ENCODE assay signal across 6 cellular contexts in genomic region chr5:65621961-65622360, GRCh38. TPM values are rescaled to one million over a fixed set of nuclear protein-coding genes. Genes with fewer than 3 reads are reported as not detected.
DNase-seq lines count a peak whose midpoint lies in the region; ATAC-seq, FAIRE-seq and TF ChIP-seq lines count a peak whose summit lies in the region.
"Not testable (repeated sequence)": the region's sequence is repeated elsewhere in the genome, so short reads cannot be mapped to it uniquely, and the experiment has no call there.

No MANE protein-coding gene starts in this region.

- H3K9ac ChIP-seq in BLaER1 treated with 17β-estradiol and CSF1 and Interleukin-3, amounts not matched to agents 10 nM and 100 nM = peak overlapping the region in 2 of 11 experiments; percentile 46 to 84; a peak in 3 of 22 replicates
- H3K9ac ChIP-seq in Karpas-422 (ENCODE audit: low read length) = 0 out of 2 replicates have a peak overlapping the region, but pooled peaks have one; percentile 91
- not testable (repeated sequence) for H3K9ac ChIP-seq in GM12878 (ENCODE audit: control insufficient read depth, insufficient read depth, low read length)

- H3K27ac Mint-ChIP-seq in activated T-cell treated with anti-CD3 and anti-CD28 coated beads, Interleukin-2, amount 50 U/mL, for 24 hours = peak overlapping the region; percentile 14
- H3K27ac Mint-ChIP-seq in naive thymus-derived CD4-positive, alpha-beta T cell = peak overlapping the region in 2 of 9 donors; percentile 19 to 59
- not testable (repeated sequence) for H3K27ac Mint-ChIP-seq in progenitor cell of endocrine pancreas

- not testable (repeated sequence) for TF ChIP-seq EP300 in GM12878 (IDR thresholded peaks at IDR 0.05; ENCODE audit: borderline replicate concordance in 1 of 2, control insufficient read depth in 1 of 2, low read depth in 2 of 2, low read length in 2 of 2)

- not testable (repeated sequence) for H3K9me2 ChIP-seq in Karpas-422 (replicated peaks; ENCODE audit: insufficient read depth, low read length)

- not testable (repeated sequence) for H2AFZ ChIP-seq in Karpas-422 (ENCODE audit: low read length); GM12878 (ENCODE audit: control insufficient read depth, low read depth, low read length)

- not testable (repeated sequence) for DNase-seq in Karpas-422; activated T-cell treated with anti-CD3 and anti-CD28 coated beads, Interleukin-2, amount 50 U/mL, for 24 hours; GM12878 (ENCODE audit: low read depth, low spot score); naive thymus-derived CD4-positive, alpha-beta T cell; progenitor cell of endocrine pancreas (ENCODE audit: low spot score, unreplicated experiment)

- peak overlapping the region; percentile 15 to 97 (median 91); a peak in 20 of 22 replicates for H3K4me2 ChIP-seq in BLaER1 treated with 17β-estradiol and CSF1 and Interleukin-3, amounts not matched to agents 10 nM and 100 nM
- peak overlapping the region; percentile 95 for H3K4me2 ChIP-seq in Karpas-422 (ENCODE audit: low read depth, low read length, poor library complexity, severe bottlenecking)
- peak overlapping the region; percentile 38; the same call in 1 of the 2 replicates for H3K4me2 ChIP-seq in GM12878 (ENCODE audit: control insufficient read depth, insufficient read depth)

- intact Hi-C loops in GM12878 (cut with micrococcal nuclease; ENCODE audit: unreplicated experiment) = not testable (repeated sequence)
- intact Hi-C loops in naive thymus-derived CD4-positive, alpha-beta T cell (cut with micrococcal nuclease) = loop anchor here in 1 of 2 donors (10.0 kb wide), 2 partner anchors 1383 to 1583 kb away; no protein-coding TSS in a partner anchor

- not testable (repeated sequence) for TF ChIP-seq CTCF in GM12878 (IDR thresholded peaks at IDR 0.05 in 2 of 3, conservative IDR thresholded peaks at IDR 0.05 in 1 of 3; ENCODE audit: control insufficient read depth in 2 of 3, extremely low read depth in 1 of 3, insufficient read depth in 1 of 3, low read depth in 3 of 3, low read length in 3 of 3); progenitor cell of endocrine pancreas (IDR thresholded peaks at IDR 0.05; ENCODE audit: unreplicated experiment)

- not testable (repeated sequence) for H3K9me3 ChIP-seq in BLaER1 treated with 17β-estradiol and CSF1 and Interleukin-3, amounts not matched to agents 10 nM and 100 nM (replicated peaks in 1 of 11); Karpas-422 (ENCODE audit: low read length); GM12878 (replicated peaks; ENCODE audit: control insufficient read depth, insufficient read depth, low read length); naive thymus-derived CD4-positive, alpha-beta T cell (ENCODE audit: control insufficient read depth in 2 of 3, low read length in 3 of 3)

- FAIRE-seq in GM12878 (lab: Jason Lieb, UNC) = not testable (repeated sequence)

- H3K27ac ChIP-seq in BLaER1 treated with 17β-estradiol and CSF1 and Interleukin-3, amounts not matched to agents 10 nM and 100 nM; Karpas-422 (ENCODE audit: low read length); GM12878 (ENCODE audit: control insufficient read depth, insufficient read depth); naive thymus-derived CD4-positive, alpha-beta T cell (ENCODE audit: low read depth, low read length): not testable (repeated sequence)

- H3K79me2 ChIP-seq in Karpas-422 (ENCODE audit: low read length) = peaks cover 92% of the 10 kb centered on the region
- H3K79me2 ChIP-seq in GM12878 (ENCODE audit: control insufficient read depth, insufficient read depth, low read length) = peaks cover 42% of the 10 kb centered on the region

- RAD21 ChIA-PET in GM12878 (lab: Charles Lee; ENCODE audit: unreplicated experiment) = not testable (repeated sequence)

- BruUV-seq in GM12878 (replicated peaks; lab: Mats Ljungman, UMichigan) = not testable (repeated sequence)

- peaks cover 45% of the 10 kb centered on the region for H3K4me1 Mint-ChIP-seq in activated T-cell treated with anti-CD3 and anti-CD28 coated beads, Interleukin-2, amount 50 U/mL, for 24 hours (ENCODE audit: low read depth)
- peaks cover 16 to 74% (median 57%) of the 10 kb centered on the region in 7 donors for H3K4me1 Mint-ChIP-seq in naive thymus-derived CD4-positive, alpha-beta T cell
- H3K4me1 Mint-ChIP-seq in progenitor cell of endocrine pancreas (ENCODE audit: low read depth) = peaks cover 21% of the 10 kb centered on the region

- peaks cover 0 to 25% (median 10%) of the 10 kb centered on the region in 11 experiments; a peak in 14 of 22 replicates for H3K36me3 ChIP-seq in BLaER1 treated with 17β-estradiol and CSF1 and Interleukin-3, amounts not matched to agents 10 nM and 100 nM
- H3K36me3 ChIP-seq in Karpas-422 (ENCODE audit: insufficient read depth, low read length) = peaks cover 10% of the 10 kb centered on the region
- not testable (repeated sequence) for H3K36me3 ChIP-seq in GM12878 (ENCODE audit: control insufficient read depth in 2 of 2, insufficient read depth in 2 of 2, low read length in 1 of 2); naive thymus-derived CD4-positive, alpha-beta T cell (ENCODE audit: control insufficient read depth in 2 of 3, insufficient read depth in 3 of 3, low read length in 3 of 3)

- POLR2A ChIA-PET in GM12878 (lab: Charles Lee) = interaction anchor here (0.5 kb wide), 1 partner anchor 296 kb away, joined by 3 read pairs; no protein-coding TSS in a partner anchor
- POLR2A ChIA-PET in naive thymus-derived CD4-positive, alpha-beta T cell (lab: Charles Lee) = not testable (repeated sequence)

- not testable (repeated sequence) for H3K9me3 Mint-ChIP-seq in activated T-cell treated with anti-CD3 and anti-CD28 coated beads, Interleukin-2, amount 50 U/mL, for 24 hours; naive thymus-derived CD4-positive, alpha-beta T cell; progenitor cell of endocrine pancreas (ENCODE audit: low read depth)

- in situ Hi-C loops in GM12878 (cut with MboI) = not testable (repeated sequence)

- CTCF ChIA-PET in GM12878 (lab: Yijun Ruan, JAX) = interaction anchor here (0.7 to 1.6 kb wide), 3 partner anchors 11 to 369 kb away, joined by 3 to 5 read pairs (median 4); no protein-coding TSS in a partner anchor
- CTCF ChIA-PET in naive thymus-derived CD4-positive, alpha-beta T cell (lab: Charles Lee) = not testable (repeated sequence)

- H3K27me3 ChIP-seq in BLaER1 treated with 17β-estradiol and CSF1 and Interleukin-3, amounts not matched to agents 10 nM and 100 nM; Karpas-422 (ENCODE audit: low read length); GM12878 (replicated peaks in 1 of 2; ENCODE audit: control insufficient read depth in 2 of 2, insufficient read depth in 2 of 2, low read length in 1 of 2); naive thymus-derived CD4-positive, alpha-beta T cell (ENCODE audit: control insufficient read depth in 2 of 2, insufficient read depth in 2 of 2, low read length in 2 of 2): not testable (repeated sequence)

- not testable (repeated sequence) for TF ChIP-seq RAD21 in GM12878 (IDR thresholded peaks at IDR 0.05; ENCODE audit: insufficient read depth, low read depth, low read length)

- SMC1A ChIA-PET in GM12878 (lab: Charles Lee; ENCODE audit: uncharacterized antibody, unreplicated experiment) = not testable (repeated sequence)

- peak overlapping the region; percentile 89 for H3K4me3 Mint-ChIP-seq in activated T-cell treated with anti-CD3 and anti-CD28 coated beads, Interleukin-2, amount 50 U/mL, for 24 hours
- H3K4me3 Mint-ChIP-seq in naive thymus-derived CD4-positive, alpha-beta T cell = peak overlapping the region in 8 of 10 donors; percentile 25 to 100 (median 98)
- H3K4me3 Mint-ChIP-seq in progenitor cell of endocrine pancreas (ENCODE audit: low read depth) = peak overlapping the region; percentile 41

- 97% methylated on average over 4 of the region's 4 CpGs for whole genome bisulfite sequencing in GM12878 (ENCODE audit: insufficient coverage, insufficient replicate concordance, low lambda C conversion rate, missing lambda C conversion rate)

- not testable (repeated sequence) for H3K27me3 Mint-ChIP-seq in activated T-cell treated with anti-CD3 and anti-CD28 coated beads, Interleukin-2, amount 50 U/mL, for 24 hours; naive thymus-derived CD4-positive, alpha-beta T cell; progenitor cell of endocrine pancreas

- H3K4me1 ChIP-seq in BLaER1 treated with 17β-estradiol and CSF1 and Interleukin-3, amounts not matched to agents 10 nM and 100 nM = peaks cover 24 to 41% (median 38%) of the 10 kb centered on the region in 10 experiments
- peaks cover 45% of the 10 kb centered on the region for H3K4me1 ChIP-seq in Karpas-422 (ENCODE audit: low read length)
- not testable (repeated sequence) for H3K4me1 ChIP-seq in GM12878 (ENCODE audit: control insufficient read depth, insufficient read depth, low read length)
- H3K4me1 ChIP-seq in naive thymus-derived CD4-positive, alpha-beta T cell (ENCODE audit: control insufficient read depth in 2 of 2, insufficient read depth in 2 of 2, low read length in 2 of 2) = peaks cover 20% of the 10 kb centered on the region in 2 donors

- ATAC-seq in GM12878; naive thymus-derived CD4-positive, alpha-beta T cell: not testable (repeated sequence)

- H3K4me3 ChIP-seq in BLaER1 treated with 17β-estradiol and CSF1 and Interleukin-3, amounts not matched to agents 10 nM and 100 nM; GM12878; naive thymus-derived CD4-positive, alpha-beta T cell (ENCODE audit: low read length): not testable (repeated sequence)
- peak overlapping the region; percentile 76; the same call in 1 of the 2 replicates for H3K4me3 ChIP-seq in Karpas-422 (ENCODE audit: low read length)

- peaks cover 44% of the 10 kb centered on the region for H3K36me3 Mint-ChIP-seq in activated T-cell treated with anti-CD3 and anti-CD28 coated beads, Interleukin-2, amount 50 U/mL, for 24 hours (ENCODE audit: low read depth)
- not testable (repeated sequence) for H3K36me3 Mint-ChIP-seq in naive thymus-derived CD4-positive, alpha-beta T cell; progenitor cell of endocrine pancreas (ENCODE audit: insufficient read depth)

- peaks cover 0 to 42% (median 9%) of the 10 kb centered on the region in 11 experiments; a peak in 10 of 22 replicates for H4K20me1 ChIP-seq in BLaER1 treated with 17β-estradiol and CSF1 and Interleukin-3, amounts not matched to agents 10 nM and 100 nM
- not testable (repeated sequence) for H4K20me1 ChIP-seq in Karpas-422 (ENCODE audit: insufficient read depth, low read depth, low read length); GM12878 (ENCODE audit: control insufficient read depth, insufficient read depth)

- not testable (repeated sequence) for TF ChIP-seq POLR2A in GM12878 (IDR thresholded peaks at IDR 0.05; ENCODE audit: low read depth, low read length)

RNA-seq across cellular contexts. Expression of gene TRIM23, which starts 2.2 kb away (rescaled TPM):
- 32.1 and 44.1 TPM in 2 replicates for total RNA-seq in Karpas-422 (2014; rRNA removed; shearing (Covaris generic); ENCODE audit: low replicate concordance)
- 15.7 and 16.1 TPM in 2 replicates for total RNA-seq in GM12878 (2013; cell fraction: nucleolus; rRNA removed)
- 4.6 and 5.6 TPM in 2 replicates for total RNA-seq in GM12878 (2014; rRNA removed)
- 3.9 and 5.0 TPM in 2 replicates for total RNA-seq in GM12878 (2014; rRNA removed; fragmentation: Illumina TruSeq; extraction: Trizol)
- total RNA-seq in GM12878 (2021) = 3.6 and 4.4 TPM in 2 replicates
- 1.00 TPM for polyA plus RNA-seq in GM12878 (2011; ENCODE audit: low read depth)
- polyA plus RNA-seq in GM12878 (2011; rRNA removed) = 4.8 and 6.5 TPM in 2 replicates
- polyA plus RNA-seq in GM12878 (2011; cell fraction: cytosol; rRNA removed) = 3.2 and 4.0 TPM in 2 replicates
- 8.7 and 9.7 TPM in 2 replicates for polyA plus RNA-seq in GM12878 (2011; cell fraction: nucleus; rRNA removed)
- polyA plus RNA-seq in GM12878 (2012) = 1.4 and 3.2 TPM in 2 replicates
- polyA plus RNA-seq in GM12878 (2014; fragmentation: Illumina TruSeq; extraction: Trizol) = 2.0 and 2.1 TPM in 2 replicates
- 1 to 10 TPM; 1.9 to 2.1 TPM for polyA plus RNA-seq in GM12878 (2014; fragmentation: Nextera tagmentation; extraction: Ambion mirVana)
- polyA plus RNA-seq in GM12878 (2014; rRNA removed) = 2.1 and 2.8 TPM in 2 replicates
- 1 to 10 TPM; 1.9 to 2.0 TPM for polyA plus RNA-seq in GM12878 (2016; fragmentation: Nextera tagmentation; extraction: Ambion mirVana)
- 13.5 and 17.2 TPM in 2 replicates for polyA minus RNA-seq in GM12878 (2011; rRNA and poly(A)+ RNA removed)
- polyA minus RNA-seq in GM12878 (2011; cell fraction: cytosol; rRNA and poly(A)+ RNA removed) = 3.3 and 4.6 TPM in 2 replicates
- 15.4 and 23.7 TPM in 2 replicates for polyA minus RNA-seq in GM12878 (2011; cell fraction: nucleus; rRNA and poly(A)+ RNA removed)
- 10 to 100 TPM; 10.3 to 27.9 (median 21.6) TPM for total RNA-seq in naive thymus-derived CD4-positive, alpha-beta T cell
- 10 to 100 TPM; 13.5 to 16.5 TPM for polyA plus RNA-seq in naive thymus-derived CD4-positive, alpha-beta T cell
- total RNA-seq in progenitor cell of endocrine pancreas = 14.9 and 17.1 TPM in 2 replicates

RNA-seq across cellular contexts. Expression of gene SHLD3, which starts 2.9 kb away (rescaled TPM):
- total RNA-seq in Karpas-422 (2014; rRNA removed; shearing (Covaris generic); ENCODE audit: low replicate concordance) = 5.1 and 7.0 TPM in 2 replicates
- total RNA-seq in GM12878 (2013; cell fraction: nucleolus; rRNA removed) = 9.6 and 12.1 TPM in 2 replicates
- total RNA-seq in GM12878 (2014; rRNA removed) = 4.0 and 4.6 TPM in 2 replicates
- total RNA-seq in GM12878 (2014; rRNA removed; fragmentation: Illumina TruSeq; extraction: Trizol) = 5.9 and 6.0 TPM in 2 replicates
- 2.8 and 3.1 TPM in 2 replicates for total RNA-seq in GM12878 (2021)
- polyA plus RNA-seq in GM12878 (2011; ENCODE audit: low read depth) = 1.4 TPM
- 5.7 and 9.2 TPM in 2 replicates for polyA plus RNA-seq in GM12878 (2011; rRNA removed)
- 1.8 and 2.0 TPM in 2 replicates for polyA plus RNA-seq in GM12878 (2011; cell fraction: cytosol; rRNA removed)
- polyA plus RNA-seq in GM12878 (2011; cell fraction: nucleus; rRNA removed) = 2.8 and 3.4 TPM in 2 replicates
- polyA plus RNA-seq in GM12878 (2012) = 1.6 and 2.5 TPM in 2 replicates
- polyA plus RNA-seq in GM12878 (2014; fragmentation: Illumina TruSeq; extraction: Trizol) = 6.1 and 8.6 TPM in 2 replicates
- polyA plus RNA-seq in GM12878 (2014; fragmentation: Nextera tagmentation; extraction: Ambion mirVana) = 1 to 10 TPM; 5.7 to 9.2 TPM
- 3.2 and 3.7 TPM in 2 replicates for polyA plus RNA-seq in GM12878 (2014; rRNA removed)
- polyA plus RNA-seq in GM12878 (2016; fragmentation: Nextera tagmentation; extraction: Ambion mirVana) = 1 to 10 TPM; 5.4 to 5.9 TPM
- polyA minus RNA-seq in GM12878 (2011; rRNA and poly(A)+ RNA removed) = 2.2 and 4.3 TPM in 2 replicates
- polyA minus RNA-seq in GM12878 (2011; cell fraction: cytosol; rRNA and poly(A)+ RNA removed) = 0.67 and 1.4 TPM in 2 replicates
- polyA minus RNA-seq in GM12878 (2011; cell fraction: nucleus; rRNA and poly(A)+ RNA removed) = 5.4 and 6.4 TPM in 2 replicates
- total RNA-seq in naive thymus-derived CD4-positive, alpha-beta T cell = 10 to 100 TPM in 1 of 5 experiments, 1 to 10 TPM in 4; 4.8 to 11.3 (median 5.8) TPM
- 1 to 10 TPM; 2.9 to 4.3 TPM for polyA plus RNA-seq in naive thymus-derived CD4-positive, alpha-beta T cell
- 4.0 and 4.2 TPM in 2 replicates for total RNA-seq in progenitor cell of endocrine pancreas

RNA-seq across cellular contexts. Expression of gene TRAPPC13, which starts 2.9 kb away (rescaled TPM):
- 31.5 and 51.3 TPM in 2 replicates for total RNA-seq in Karpas-422 (2014; rRNA removed; shearing (Covaris generic); ENCODE audit: low replicate concordance)
- 22.3 and 24.4 TPM in 2 replicates for total RNA-seq in GM12878 (2013; cell fraction: nucleolus; rRNA removed)
- total RNA-seq in GM12878 (2014; rRNA removed) (16.5 and 17.9 TPM in 2 replicates), GM12878 (2014; rRNA removed; fragmentation: Illumina TruSeq; extraction: Trizol) (26.2 and 28.4 TPM in 2 replicates), GM12878 (2021) (16.0 and 22.1 TPM in 2 replicates), progenitor cell of endocrine pancreas (20.8 and 22.8 TPM in 2 replicates)
- polyA plus RNA-seq in GM12878 (2011; ENCODE audit: low read depth) = 6.1 TPM
- polyA plus RNA-seq in GM12878 (2011; rRNA removed) (23.2 and 32.9 TPM in 2 replicates), GM12878 (2014; fragmentation: Illumina TruSeq; extraction: Trizol) (22.9 and 37.6 TPM in 2 replicates), GM12878 (2014; fragmentation: Nextera tagmentation; extraction: Ambion mirVana) (10 to 100 TPM; 23.7 to 35.6 TPM), GM12878 (2014; rRNA removed) (19.0 and 28.6 TPM in 2 replicates), GM12878 (2016; fragmentation: Nextera tagmentation; extraction: Ambion mirVana) (10 to 100 TPM; 31.7 to 32.0 TPM)
- polyA plus RNA-seq in GM12878 (2011; cell fraction: cytosol; rRNA removed) = 6.7 and 8.8 TPM in 2 replicates
- 16.0 and 17.4 TPM in 2 replicates for polyA plus RNA-seq in GM12878 (2011; cell fraction: nucleus; rRNA removed)
- 9.1 and 10.4 TPM in 2 replicates for polyA plus RNA-seq in GM12878 (2012)
- polyA minus RNA-seq in GM12878 (2011; rRNA and poly(A)+ RNA removed) = 8.3 and 11.4 TPM in 2 replicates
- polyA minus RNA-seq in GM12878 (2011; cell fraction: cytosol; rRNA and poly(A)+ RNA removed) = 4.4 and 6.0 TPM in 2 replicates
- polyA minus RNA-seq in GM12878 (2011; cell fraction: nucleus; rRNA and poly(A)+ RNA removed) = 4.2 and 6.5 TPM in 2 replicates
- 10 to 100 TPM; 18.2 to 23.1 (median 20.8) TPM for total RNA-seq in naive thymus-derived CD4-positive, alpha-beta T cell
- polyA plus RNA-seq in naive thymus-derived CD4-positive, alpha-beta T cell = 10 to 100 TPM; 19.7 to 19.8 TPM

RNA-seq across cellular contexts. Expression of gene PPWD1, which starts 58.9 kb away (rescaled TPM):
- 45.3 and 83.3 TPM in 2 replicates for total RNA-seq in Karpas-422 (2014; rRNA removed; shearing (Covaris generic); ENCODE audit: low replicate concordance)
- 159 TPM in 2 replicates for total RNA-seq in GM12878 (2013; cell fraction: nucleolus; rRNA removed)
- 33.0 and 39.9 TPM in 2 replicates for total RNA-seq in GM12878 (2014; rRNA removed)
- 52.1 TPM in 2 replicates for total RNA-seq in GM12878 (2014; rRNA removed; fragmentation: Illumina TruSeq; extraction: Trizol)
- total RNA-seq in GM12878 (2021) = 28.6 and 31.1 TPM in 2 replicates
- 22.5 TPM for polyA plus RNA-seq in GM12878 (2011; ENCODE audit: low read depth)
- polyA plus RNA-seq in GM12878 (2011; rRNA removed) = 18.0 and 31.1 TPM in 2 replicates
- 3.9 and 6.5 TPM in 2 replicates for polyA plus RNA-seq in GM12878 (2011; cell fraction: cytosol; rRNA removed)
- polyA plus RNA-seq in GM12878 (2011; cell fraction: nucleus; rRNA removed) = 25.6 and 31.0 TPM in 2 replicates
- polyA plus RNA-seq in GM12878 (2012) = 30.7 and 32.5 TPM in 2 replicates
- 52.2 and 63.3 TPM in 2 replicates for polyA plus RNA-seq in GM12878 (2014; fragmentation: Illumina TruSeq; extraction: Trizol)
- 10 to 100 TPM; 41.4 to 45.0 TPM for polyA plus RNA-seq in GM12878 (2014; fragmentation: Nextera tagmentation; extraction: Ambion mirVana)
- 31.3 and 35.0 TPM in 2 replicates for polyA plus RNA-seq in GM12878 (2014; rRNA removed)
- polyA plus RNA-seq in GM12878 (2016; fragmentation: Nextera tagmentation; extraction: Ambion mirVana) = 10 to 100 TPM; 52.3 to 53.9 TPM
- polyA minus RNA-seq in GM12878 (2011; rRNA and poly(A)+ RNA removed) = 19.2 and 29.0 TPM in 2 replicates
- polyA minus RNA-seq in GM12878 (2011; cell fraction: cytosol; rRNA and poly(A)+ RNA removed) = 10.7 and 16.3 TPM in 2 replicates
- 25.0 and 28.8 TPM in 2 replicates for polyA minus RNA-seq in GM12878 (2011; cell fraction: nucleus; rRNA and poly(A)+ RNA removed)
- 100 to 1,000 TPM in 2 of 5 experiments, 10 to 100 TPM in 3; 61.7 to 104 (median 81.2) TPM for total RNA-seq in naive thymus-derived CD4-positive, alpha-beta T cell
- polyA plus RNA-seq in naive thymus-derived CD4-positive, alpha-beta T cell = 10 to 100 TPM; 44.5 to 50.1 TPM
- total RNA-seq in progenitor cell of endocrine pancreas = 55.5 and 56.9 TPM in 2 replicates

RNA-seq across cellular contexts. Expression of gene CENPK, which starts 59.0 kb away (rescaled TPM):
- 31.5 and 86.4 TPM in 2 replicates for total RNA-seq in Karpas-422 (2014; rRNA removed; shearing (Covaris generic); ENCODE audit: low replicate concordance)
- total RNA-seq in GM12878 (2013; cell fraction: nucleolus; rRNA removed) = 150 and 154 TPM in 2 replicates
- total RNA-seq in GM12878 (2014; rRNA removed) (29.5 and 38.4 TPM in 2 replicates), GM12878 (2014; rRNA removed; fragmentation: Illumina TruSeq; extraction: Trizol) (44.1 and 48.4 TPM in 2 replicates), GM12878 (2021) (25.7 and 32.0 TPM in 2 replicates), progenitor cell of endocrine pancreas (36.3 and 39.0 TPM in 2 replicates)
- 6.3 TPM for polyA plus RNA-seq in GM12878 (2011; ENCODE audit: low read depth)
- polyA plus RNA-seq in GM12878 (2011; rRNA removed) (38.5 and 68.3 TPM in 2 replicates), GM12878 (2014; fragmentation: Illumina TruSeq; extraction: Trizol) (42.3 and 49.3 TPM in 2 replicates), GM12878 (2014; fragmentation: Nextera tagmentation; extraction: Ambion mirVana) (10 to 100 TPM; 76.5 to 94.3 TPM), GM12878 (2014; rRNA removed) (25.0 and 30.1 TPM in 2 replicates), GM12878 (2016; fragmentation: Nextera tagmentation; extraction: Ambion mirVana) (10 to 100 TPM; 65.5 to 68.9 TPM)
- polyA plus RNA-seq in GM12878 (2011; cell fraction: cytosol; rRNA removed) = 7.4 and 9.9 TPM in 2 replicates
- polyA plus RNA-seq in GM12878 (2011; cell fraction: nucleus; rRNA removed) = 42.9 and 53.9 TPM in 2 replicates
- 13.7 and 18.9 TPM in 2 replicates for polyA plus RNA-seq in GM12878 (2012)
- 33.1 and 37.0 TPM in 2 replicates for polyA minus RNA-seq in GM12878 (2011; rRNA and poly(A)+ RNA removed)
- polyA minus RNA-seq in GM12878 (2011; cell fraction: cytosol; rRNA and poly(A)+ RNA removed) = 9.0 and 9.2 TPM in 2 replicates
- 60.3 and 98.2 TPM in 2 replicates for polyA minus RNA-seq in GM12878 (2011; cell fraction: nucleus; rRNA and poly(A)+ RNA removed)
- total RNA-seq in naive thymus-derived CD4-positive, alpha-beta T cell = 10 to 100 TPM in 3 of 5 experiments, 1 to 10 TPM in 2; 7.2 to 78.8 (median 14.1) TPM
- polyA plus RNA-seq in naive thymus-derived CD4-positive, alpha-beta T cell = 10 to 100 TPM; 37.5 to 44.1 TPM

Comparison
In these comparisons a context has a peak if more than half of its experiments do, and no peak if none do; other contexts are left out.
1. H3K4me2 ChIP-seq: peak in every context shown above with its lines; median percentile 95 in Karpas-422; 91 in BLaER1 treated with 17β-estradiol and CSF1 and Interleukin-3, amounts not matched to agents 10 nM and 100 nM; 38 in GM12878.
2. H3K4me3 Mint-ChIP-seq: peak in every context shown above with its lines; median percentile 98 in naive thymus-derived CD4-positive, alpha-beta T cell; 89 in activated T-cell treated with anti-CD3 and anti-CD28 coated beads, Interleukin-2, amount 50 U/mL, for 24 hours; 41 in progenitor cell of endocrine pancreas.